In the genomic region with DNA sequence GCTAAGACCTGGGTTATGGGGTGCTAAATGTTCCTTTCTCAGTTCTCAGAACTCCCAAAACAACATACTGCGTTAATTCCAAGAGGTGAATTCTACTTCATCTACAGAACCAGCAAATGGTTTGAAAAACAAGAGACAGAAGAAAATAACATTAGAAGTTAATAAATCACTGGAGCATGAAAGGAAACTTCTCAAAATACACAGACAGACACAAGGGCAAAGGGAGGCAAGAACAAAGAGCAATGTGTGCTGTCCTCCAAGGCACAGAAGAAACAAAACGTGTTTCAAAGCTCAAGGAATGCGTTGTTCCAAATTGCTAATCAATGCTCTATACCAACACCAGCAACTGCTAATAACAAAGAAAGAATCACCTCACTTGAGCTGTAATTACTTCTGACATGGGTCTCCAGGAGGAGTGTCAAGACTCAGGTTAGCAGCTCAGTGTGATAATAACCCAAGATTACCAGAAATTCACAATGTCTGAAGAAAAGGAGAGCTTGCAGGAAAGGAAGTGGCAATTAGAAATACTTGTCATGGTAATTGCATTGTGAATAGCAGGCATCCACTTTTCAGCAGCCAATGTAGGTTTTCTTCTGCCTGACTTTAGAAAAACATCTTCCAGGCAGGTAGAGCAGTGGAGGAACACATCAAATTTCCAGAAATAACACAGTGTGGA, we compare ENCODE assay signal across 24 cellular contexts.
A peak's percentile ranks its signal among the peaks of the same experiment; 100 is the strongest.
DNase-seq lines count a peak whose midpoint lies in the region; ATAC-seq and TF ChIP-seq lines count a peak whose summit lies in the region.
"Had no signal": no experiment of that assay in that cellular context is flagged by ENCODE, and none has a peak within 500 bp of the region (broad histone marks: within the 10 kb centered on the region; RNA-seq: fewer than 3 reads in every experiment).

No MANE protein-coding gene starts in this region.

- no peak for TF ChIP-seq CTCF in neural progenitor cell (IDR thresholded peaks at IDR 0.05)
- no peak for TF ChIP-seq CTCF in heart right ventricle (IDR thresholded peaks at IDR 0.05)
- no peak for TF ChIP-seq CTCF in smooth muscle cell (IDR thresholded peaks at IDR 0.05; ENCODE audit: borderline replicate concordance, insufficient read depth, poor library complexity, severe bottlenecking)

- 67 to 69% methylated on average over 3 of the region's 3 CpGs for WGBS in heart right ventricle, 2 donors
- WGBS in smooth muscle cell (ENCODE audit: low lambda C conversion rate): 48% methylated on average over 3 of the region's 3 CpGs

- H3K36me3 ChIP-seq in neural progenitor cell (no peaks in the 10 kb centered on the region), heart right ventricle (no peaks in the 10 kb centered on the region), smooth muscle cell (ENCODE audit: low read depth) (no peaks in the 10 kb centered on the region)
- H3K36me3 ChIP-seq: spleen had no signal

- H3K27ac ChIP-seq in neural progenitor cell: peak overlapping the region; percentile 79
- no peak overlapping the region for H3K27ac ChIP-seq in heart right ventricle
- no peak overlapping the region for H3K27ac ChIP-seq in smooth muscle cell (ENCODE audit: low read depth)
- H3K27ac ChIP-seq: psoas muscle, spleen had no signal

- no peak overlapping the region for H3K4me3 Mint-ChIP-seq in neural progenitor cell
- no peak overlapping the region for H3K4me3 Mint-ChIP-seq in activated naive CD4-positive, alpha-beta T cell treated with anti-CD3 and anti-CD28 coated beads for 36 hours
- H3K4me3 Mint-ChIP-seq: activated B cell treated with CpG ODN at 0.5 μM for 24 hours; activated CD4-positive, alpha-beta memory T cell treated with anti-CD3 and anti-CD28 coated beads, Interleukin-2, amount 10 ng/mL, durations not matched to agents 7 days and 5 days; CD8-positive, alpha-beta T cell; dendritic cell treated with granulocyte-macrophage colony-stimulating factor and Interleukin-4, amounts not matched to agents 40 ng/mL and 50 ng/mL, for 4 days; neural crest cell; type B pancreatic cell had no signal

- H3K4me3 ChIP-seq in neural progenitor cell (no peak overlapping the region), heart right ventricle (no peak overlapping the region), smooth muscle cell (no peak overlapping the region)
- H3K4me3 ChIP-seq: psoas muscle, spleen had no signal

- H3K4me1 Mint-ChIP-seq in neural progenitor cell: peaks cover 17% of the 10 kb centered on the region
- no peaks in the 10 kb centered on the region for H3K4me1 Mint-ChIP-seq in activated naive CD4-positive, alpha-beta T cell treated with anti-CD3 and anti-CD28 coated beads for 36 hours (ENCODE audit: low read depth)
- H3K4me1 Mint-ChIP-seq: activated B cell treated with CpG ODN at 0.5 μM for 24 hours; activated CD4-positive, alpha-beta memory T cell treated with anti-CD3 and anti-CD28 coated beads, Interleukin-2, amount 10 ng/mL, durations not matched to agents 7 days and 5 days had no signal

- H3F3A ChIP-seq in neural progenitor cell (ENCODE audit: low read depth): peaks cover 14% of the 10 kb centered on the region
- H3F3A ChIP-seq in smooth muscle cell (ENCODE audit: low read depth): no peaks in the 10 kb centered on the region

- H3K9ac ChIP-seq in neural progenitor cell (no peak overlapping the region), smooth muscle cell (ENCODE audit: low read depth) (no peak overlapping the region)

- intact Hi-C loops in heart right ventricle (cut with DNase I): no loop called here
- intact Hi-C loops in activated naive CD4-positive, alpha-beta T cell treated with anti-CD3 and anti-CD28 coated beads for 36 hours (cut with micrococcal nuclease): no loop called here

- peak; percentile 72 for DNase-seq in iPS DF 19.7 (ENCODE audit: low read depth, low spot score)
- DNase-seq in neural progenitor cell (ENCODE audit: low spot score): peak; percentile 62
- no peak for DNase-seq in heart right ventricle
- no peak for DNase-seq in activated naive CD4-positive, alpha-beta T cell treated with anti-CD3 and anti-CD28 coated beads for 36 hours
- no peak for DNase-seq in smooth muscle cell (lab: John Stamatoyannopoulos, UW; ENCODE audit: unreplicated experiment)
- no peak for DNase-seq in effector CD8-positive, alpha-beta T cell (lab: John Stamatoyannopoulos, UW)
- DNase-seq: activated B cell treated with CpG ODN at 0.5 μM for 24 hours; activated CD4-positive, alpha-beta memory T cell treated with anti-CD3 and anti-CD28 coated beads, Interleukin-2, amount 10 ng/mL, durations not matched to agents 7 days and 5 days; activated naive CD4-positive, alpha-beta T cell treated with Interleukin-2 at 50 U/mL for 16 hours; anterior cingulate cortex; CD8-positive, alpha-beta T cell; HCEC 1CT; left colon; midbrain; NCI-H1092; NCI-H2029; psoas muscle; spleen; T-helper 2 cell had no signal

- CTCF ChIA-PET in activated naive CD4-positive, alpha-beta T cell treated with anti-CD3 and anti-CD28 coated beads for 36 hours (lab: Charles Lee): no interaction called here

- H3K27ac Mint-ChIP-seq in neural progenitor cell: no peak overlapping the region
- no peak overlapping the region for H3K27ac Mint-ChIP-seq in activated naive CD4-positive, alpha-beta T cell treated with anti-CD3 and anti-CD28 coated beads for 36 hours
- H3K27ac Mint-ChIP-seq: activated B cell treated with CpG ODN at 0.5 μM for 24 hours; activated CD4-positive, alpha-beta memory T cell treated with anti-CD3 and anti-CD28 coated beads, Interleukin-2, amount 10 ng/mL, durations not matched to agents 7 days and 5 days; CD8-positive, alpha-beta T cell; dendritic cell treated with granulocyte-macrophage colony-stimulating factor and Interleukin-4, amounts not matched to agents 40 ng/mL and 50 ng/mL, for 4 days; type B pancreatic cell had no signal

- H3K4me2 ChIP-seq in neural progenitor cell (peak overlapping the region; percentile 44), smooth muscle cell (no peak overlapping the region)

- no peak overlapping the region for H2AFZ ChIP-seq in neural progenitor cell (replicated peaks)
- no peak overlapping the region for H2AFZ ChIP-seq in smooth muscle cell (ENCODE audit: low read depth)

- H3K27me3 Mint-ChIP-seq in neural progenitor cell (ENCODE audit: insufficient read depth, low read depth): no peaks in the 10 kb centered on the region
- H3K27me3 Mint-ChIP-seq in activated naive CD4-positive, alpha-beta T cell treated with anti-CD3 and anti-CD28 coated beads for 36 hours (ENCODE audit: low read depth): peaks cover 5% of the 10 kb centered on the region
- H3K27me3 Mint-ChIP-seq: activated CD4-positive, alpha-beta memory T cell treated with anti-CD3 and anti-CD28 coated beads, Interleukin-2, amount 10 ng/mL, durations not matched to agents 7 days and 5 days; dendritic cell treated with granulocyte-macrophage colony-stimulating factor and Interleukin-4, amounts not matched to agents 40 ng/mL and 50 ng/mL, for 4 days had no signal

- no peaks in the 10 kb centered on the region for H3K79me2 ChIP-seq in neural progenitor cell (ENCODE audit: low read depth)
- H3K79me2 ChIP-seq in smooth muscle cell (ENCODE audit: low read depth): no peaks in the 10 kb centered on the region

- H4K20me1 ChIP-seq in neural progenitor cell (ENCODE audit: low read depth) (no peaks in the 10 kb centered on the region), smooth muscle cell (ENCODE audit: low read depth) (no peaks in the 10 kb centered on the region)

- H3K9me3 Mint-ChIP-seq in neural progenitor cell: no peaks in the 10 kb centered on the region
- no peaks in the 10 kb centered on the region for H3K9me3 Mint-ChIP-seq in activated naive CD4-positive, alpha-beta T cell treated with anti-CD3 and anti-CD28 coated beads for 36 hours
- H3K9me3 Mint-ChIP-seq: CD8-positive, alpha-beta T cell; dendritic cell treated with granulocyte-macrophage colony-stimulating factor and Interleukin-4, amounts not matched to agents 40 ng/mL and 50 ng/mL, for 4 days had no signal

- peak; percentile 45 for ATAC-seq in GM19043 (IDR thresholded peaks at IDR 0.05; ENCODE audit: low read depth, unreplicated experiment)
- ATAC-seq in HG02759 (IDR thresholded peaks at IDR 0.05; ENCODE audit: unreplicated experiment): peak; percentile 42
- ATAC-seq in heart right ventricle: no peak
- ATAC-seq: CD8-positive, alpha-beta T cell; left colon; psoas muscle had no signal

- H3K9me3 ChIP-seq in neural progenitor cell (ENCODE audit: low read depth) (no peaks in the 10 kb centered on the region), heart right ventricle (peaks cover 0 to 5% (median 0%) of the 10 kb centered on the region in 11 donors), smooth muscle cell (replicated peaks; ENCODE audit: low read depth) (no peaks in the 10 kb centered on the region)
- H3K9me3 ChIP-seq: psoas muscle, spleen had no signal

- H3K4me1 ChIP-seq in neural progenitor cell (peaks cover 37% of the 10 kb centered on the region), heart right ventricle (no peaks in the 10 kb centered on the region), smooth muscle cell (ENCODE audit: low read depth) (peaks cover 10% of the 10 kb centered on the region)
- H3K4me1 ChIP-seq: psoas muscle had no signal

- no peaks in the 10 kb centered on the region for H3K36me3 Mint-ChIP-seq in neural progenitor cell
- no peaks in the 10 kb centered on the region for H3K36me3 Mint-ChIP-seq in activated naive CD4-positive, alpha-beta T cell treated with anti-CD3 and anti-CD28 coated beads for 36 hours (ENCODE audit: low read depth)
- H3K36me3 Mint-ChIP-seq: CD8-positive, alpha-beta T cell; type B pancreatic cell had no signal

- H3K27me3 ChIP-seq in neural progenitor cell (no peaks in the 10 kb centered on the region), heart right ventricle (peaks cover 0 to 16% (median 0%) of the 10 kb centered on the region in 7 donors), smooth muscle cell (ENCODE audit: low read depth) (peaks cover 9% of the 10 kb centered on the region)
- H3K27me3 ChIP-seq: spleen had no signal

Comparison
In these comparisons a context has a peak if more than half of its experiments do, and no peak if none do; other contexts are left out.
1. ATAC-seq: peak in GM19043 (single experiment) and HG02759 (single experiment); none in heart right ventricle (0 of 8).
2. DNase-seq: peak in iPS DF 19.7 (single experiment) and neural progenitor cell (single experiment); none in heart right ventricle (0 of 2), activated naive CD4-positive, alpha-beta T cell treated with anti-CD3 and anti-CD28 coated beads for 36 hours (single experiment), smooth muscle cell (single experiment) and effector CD8-positive, alpha-beta T cell (single experiment).